ENCODE assay signal across 18 cellular contexts in genomic region chr10:47121336-47121735, GRCh38.
"Had no signal": no experiment of that assay in that cellular context is flagged by ENCODE, and none has a peak within 500 bp of the region (broad histone marks: within the 10 kb centered on the region; RNA-seq: fewer than 3 reads in every experiment).

No MANE protein-coding gene starts in this region.

- H3K4me1 ChIP-seq: colonic mucosa, gastrocnemius medialis, heart left ventricle, vagina had no signal

- H3K9me3 ChIP-seq: colonic mucosa, gastrocnemius medialis, heart left ventricle, neutrophil, tibial artery, vagina had no signal

- ATAC-seq: activated CD8-positive, alpha-beta memory T cell treated with anti-CD3 and anti-CD28 coated beads, Interleukin-2, amount 10 ng/mL, durations not matched to agents 7 days and 5 days; gastrocnemius medialis; heart left ventricle; left colon; stimulated activated naive B cell treated with anti-CD40 and anti-IgM and Interleukin-4, amounts not matched to agents 10 μg/mL and 1 μg/mL and 100 μg/mL, for 72 hours had no signal

- H3K36me3 ChIP-seq: cardiac muscle cell, colonic mucosa, gastrocnemius medialis, heart left ventricle, neutrophil, tibial artery, vagina had no signal

- H3K4me1 Mint-ChIP-seq: activated CD8-positive, alpha-beta memory T cell treated with anti-CD3 and anti-CD28 coated beads, Interleukin-2, amount 10 ng/mL, durations not matched to agents 7 days and 5 days; activated naive CD4-positive, alpha-beta T cell treated with anti-CD3 and anti-CD28 coated beads, Interleukin-2, amount 10 ng/mL, durations not matched to agents 7 days and 5 days; naive B cell; stimulated activated naive B cell treated with anti-CD40 and anti-IgM and Interleukin-4, amounts not matched to agents 10 μg/mL and 1 μg/mL and 100 μg/mL, for 72 hours had no signal

- H3K27ac Mint-ChIP-seq: activated CD8-positive, alpha-beta memory T cell treated with anti-CD3 and anti-CD28 coated beads, Interleukin-2, amount 10 ng/mL, durations not matched to agents 7 days and 5 days; activated naive CD4-positive, alpha-beta T cell treated with anti-CD3 and anti-CD28 coated beads, Interleukin-2, amount 10 ng/mL, durations not matched to agents 7 days and 5 days; stimulated activated naive B cell treated with anti-CD40 and anti-IgM and Interleukin-4, amounts not matched to agents 10 μg/mL and 1 μg/mL and 100 μg/mL, for 72 hours had no signal

- H3K4me3 Mint-ChIP-seq: activated CD8-positive, alpha-beta memory T cell treated with anti-CD3 and anti-CD28 coated beads, Interleukin-2, amount 10 ng/mL, durations not matched to agents 7 days and 5 days; activated naive CD4-positive, alpha-beta T cell treated with anti-CD3 and anti-CD28 coated beads, Interleukin-2, amount 10 ng/mL, durations not matched to agents 7 days and 5 days; naive B cell; stimulated activated naive B cell treated with anti-CD40 and anti-IgM and Interleukin-4, amounts not matched to agents 10 μg/mL and 1 μg/mL and 100 μg/mL, for 72 hours had no signal

- DNase-seq: activated CD4-positive, alpha-beta T cell treated with anti-CD3 and anti-CD28 coated beads for 1 hour; activated CD4-positive, alpha-beta T cell treated with anti-CD3 and anti-CD28 coated beads, Interleukin-2, amount 50 U/mL, for 4 hours; activated CD8-positive, alpha-beta memory T cell treated with anti-CD3 and anti-CD28 coated beads, Interleukin-2, amount 10 ng/mL, durations not matched to agents 7 days and 5 days; activated naive CD4-positive, alpha-beta T cell treated with anti-CD3 and anti-CD28 coated beads, Interleukin-2, amount 10 ng/mL, durations not matched to agents 7 days and 5 days; activated T-cell treated with anti-CD3 and anti-CD28 coated beads, Interleukin-2, amount 50 U/mL, for 1 hour; colonic mucosa; effector CD4-positive, alpha-beta T cell; gastrocnemius medialis; heart left ventricle; left colon; naive B cell; retina; stimulated activated CD4-positive, alpha-beta T cell treated with anti-CD3 and anti-CD28 coated beads, Interleukin-4, amount 100 ng/mL, for 1 hour; stimulated activated naive B cell treated with anti-CD40 and anti-IgM and Interleukin-4, amounts not matched to agents 10 μg/mL and 1 μg/mL and 100 μg/mL, for 72 hours; tibial artery had no signal

- H3K36me3 Mint-ChIP-seq: activated CD8-positive, alpha-beta memory T cell treated with anti-CD3 and anti-CD28 coated beads, Interleukin-2, amount 10 ng/mL, durations not matched to agents 7 days and 5 days; activated naive CD4-positive, alpha-beta T cell treated with anti-CD3 and anti-CD28 coated beads, Interleukin-2, amount 10 ng/mL, durations not matched to agents 7 days and 5 days; naive B cell; stimulated activated naive B cell treated with anti-CD40 and anti-IgM and Interleukin-4, amounts not matched to agents 10 μg/mL and 1 μg/mL and 100 μg/mL, for 72 hours had no signal

- H3K9me3 Mint-ChIP-seq: activated naive CD4-positive, alpha-beta T cell treated with anti-CD3 and anti-CD28 coated beads, Interleukin-2, amount 10 ng/mL, durations not matched to agents 7 days and 5 days; naive B cell had no signal

- H3K27me3 ChIP-seq: cardiac muscle cell, colonic mucosa, gastrocnemius medialis, neutrophil, tibial artery, vagina had no signal

- H3K4me3 ChIP-seq: cardiac muscle cell, colonic mucosa, gastrocnemius medialis, heart left ventricle, tibial artery, vagina had no signal

- H3K27ac ChIP-seq: cardiac muscle cell, colonic mucosa, gastrocnemius medialis, heart left ventricle, neutrophil, tibial artery, vagina had no signal
